Comparison of ENCODE assay signal across 15 cellular contexts in the genomic region with DNA sequence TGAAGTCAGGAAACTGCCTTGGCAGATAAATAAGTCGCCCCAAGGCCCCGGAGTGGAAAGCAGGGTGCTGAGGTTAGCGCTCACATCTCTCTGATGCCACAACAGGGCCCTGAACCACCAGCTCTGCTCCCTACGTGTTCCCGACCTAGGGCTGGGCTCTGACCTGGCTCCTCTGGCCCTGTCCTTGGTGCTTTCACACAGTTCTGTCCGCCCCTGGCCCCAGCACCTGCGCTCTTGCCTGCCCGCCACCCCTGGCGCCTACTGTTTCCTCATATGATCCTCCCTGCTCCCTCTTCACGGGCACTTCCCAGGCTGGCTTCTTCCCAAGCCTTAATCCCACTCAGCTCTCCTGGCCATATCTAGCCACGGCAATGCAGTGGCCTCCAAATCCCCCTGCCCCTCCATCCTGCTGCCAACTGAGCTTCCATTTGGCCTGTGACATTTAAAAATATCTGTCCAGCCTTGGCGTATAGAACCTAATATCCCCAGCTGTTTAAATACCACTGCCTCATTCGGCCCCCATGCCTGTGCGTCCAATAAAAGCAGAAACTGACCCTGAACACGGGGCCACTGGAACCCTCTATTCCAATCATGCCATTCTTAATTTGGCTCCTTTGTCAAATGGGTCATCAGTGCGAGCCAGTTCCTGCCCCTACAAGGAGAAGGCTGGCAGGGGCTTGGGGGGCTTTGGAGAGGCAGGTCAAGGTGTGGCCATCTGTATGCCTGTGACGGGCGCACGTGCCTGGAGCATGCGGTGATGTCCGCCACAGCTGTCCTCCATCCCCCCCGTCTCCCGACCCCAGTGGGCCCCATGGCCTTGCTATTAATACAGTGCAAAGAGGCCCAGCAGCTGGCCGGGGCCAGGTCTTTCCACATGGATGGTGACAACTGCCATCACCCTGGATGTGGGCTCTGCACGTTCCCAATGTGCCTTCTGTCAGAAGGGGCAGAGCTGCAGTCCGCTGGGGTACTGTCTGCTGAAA. TPM values are rescaled to one million over a fixed set of nuclear protein-coding genes. Genes with fewer than 3 reads are reported as not detected.
DNase-seq lines count a peak whose midpoint lies in the region; ATAC-seq, FAIRE-seq and TF ChIP-seq lines count a peak whose summit lies in the region.
"Had no signal": no experiment of that assay in that cellular context is flagged by ENCODE, and none has a peak within 500 bp of the region (broad histone marks: within the 10 kb centered on the region; RNA-seq: fewer than 3 reads in every experiment).

No MANE protein-coding gene starts in this region.

- WGBS in HepG2 (ENCODE audit: low lambda C conversion rate) = 32% methylated on average over 26 of the region's 26 CpGs
- WGBS in right lobe of liver (ENCODE audit: insufficient coverage, low coverage, low lambda C conversion rate, missing lambda C conversion rate) = 88% methylated on average over 12 of the region's 26 CpGs

- H3K9me3 Mint-ChIP-seq in chondrocyte (ENCODE audit: low read depth) = no peaks in the 10 kb centered on the region
- H3K9me3 Mint-ChIP-seq in nephron progenitor cell = peaks cover 10% of the 10 kb centered on the region
- H3K9me3 Mint-ChIP-seq in activated CD8-positive, alpha-beta T cell treated with anti-CD3 and anti-CD28 coated beads, Interleukin-2, amount 10 ng/mL, durations not matched to agents 7 days and 5 days (ENCODE audit: insufficient read depth) = peaks cover 10% of the 10 kb centered on the region
- H3K9me3 Mint-ChIP-seq: CD4-positive, alpha-beta T cell had no signal

- peaks cover 10% of the 10 kb centered on the region for H3K4me1 Mint-ChIP-seq in chondrocyte (ENCODE audit: low read depth)
- H3K4me1 Mint-ChIP-seq in nephron progenitor cell = no peaks in the 10 kb centered on the region
- peaks cover 15% of the 10 kb centered on the region for H3K4me1 Mint-ChIP-seq in activated CD8-positive, alpha-beta T cell treated with anti-CD3 and anti-CD28 coated beads, Interleukin-2, amount 10 ng/mL, durations not matched to agents 7 days and 5 days (ENCODE audit: low read depth)

- TF ChIP-seq CTCF in HepG2 (CRISPR knock-in tag; IDR thresholded peaks at IDR 0.05) (no peak), right lobe of liver (IDR thresholded peaks at IDR 0.05) (no peak), chondrocyte (IDR thresholded peaks at IDR 0.05) (no peak), nephron progenitor cell (IDR thresholded peaks at IDR 0.05) (no peak)

- DNase-seq in HepG2 (ENCODE audit: low spot score) (no peak), right lobe of liver (no peak), chondrocyte (ENCODE audit: low spot score) (peak; percentile 87), nephron progenitor cell (no peak), GOT3 (lab: John Stamatoyannopoulos, UW) (no peak), NCI-H774 (lab: John Stamatoyannopoulos, UW) (no peak)
- DNase-seq in activated CD8-positive, alpha-beta T cell treated with anti-CD3 and anti-CD28 coated beads, Interleukin-2, amount 10 ng/mL, durations not matched to agents 7 days and 5 days = no peak
- DNase-seq: ACHN; Calu3; CD4-positive, alpha-beta T cell; DMS 273 treated with DMSO at 0.1 percent for 48 hours; HFFc6 had no signal

- H3K36me3 Mint-ChIP-seq in chondrocyte (ENCODE audit: low read depth) = peaks cover 2% of the 10 kb centered on the region
- peaks cover 59% of the 10 kb centered on the region for H3K36me3 Mint-ChIP-seq in nephron progenitor cell (ENCODE audit: low read depth)
- H3K36me3 Mint-ChIP-seq in activated CD8-positive, alpha-beta T cell treated with anti-CD3 and anti-CD28 coated beads, Interleukin-2, amount 10 ng/mL, durations not matched to agents 7 days and 5 days (ENCODE audit: low read depth) = peaks cover 13% of the 10 kb centered on the region

- POLR2A ChIA-PET in HepG2 (lab: Yijun Ruan, JAX) = no interaction called here
- POLR2A ChIA-PET in activated CD8-positive, alpha-beta T cell treated with anti-CD3 and anti-CD28 coated beads, Interleukin-2, amount 10 ng/mL, durations not matched to agents 7 days and 5 days (lab: Charles Lee) = no interaction called here

- no peak for TF ChIP-seq RAD21 in HepG2 (CRISPR knock-in tag; IDR thresholded peaks at IDR 0.05)

- BruUV-seq in HepG2 (replicated peaks; lab: Mats Ljungman, UMichigan) = no TSS peak

- no peaks in the 10 kb centered on the region for H3K27me3 Mint-ChIP-seq in chondrocyte (ENCODE audit: low read depth)
- peaks cover 3% of the 10 kb centered on the region for H3K27me3 Mint-ChIP-seq in nephron progenitor cell (ENCODE audit: low read depth, poor library complexity)
- H3K27me3 Mint-ChIP-seq in activated CD8-positive, alpha-beta T cell treated with anti-CD3 and anti-CD28 coated beads, Interleukin-2, amount 10 ng/mL, durations not matched to agents 7 days and 5 days (ENCODE audit: low read depth) = peaks cover 15% of the 10 kb centered on the region
- H3K27me3 Mint-ChIP-seq: CD4-positive, alpha-beta T cell had no signal

- in situ Hi-C loops in HepG2 (cut with HindIII; ENCODE audit: extremely low pct_ligation_motif_present, low pct_unique_long_range_greater_than_20kb) = no loop called here

- H3K36me3 ChIP-seq in HepG2 (replicated peaks in 1 of 2; ENCODE audit: control insufficient read depth in 1 of 2, insufficient read depth in 2 of 2, low read length in 2 of 2) (no peaks in the 10 kb centered on the region), right lobe of liver (no peaks in the 10 kb centered on the region), skeletal muscle tissue (ENCODE audit: control insufficient read depth in 3 of 3, insufficient read depth in 3 of 3, low read length in 3 of 3) (no peaks in the 10 kb centered on the region)
- H3K36me3 ChIP-seq: BLaER1 treated with 17β-estradiol and CSF1 and Interleukin-3, amounts not matched to agents 10 nM and 100 nM; HAP-1 had no signal

- ATAC-seq in HepG2 (peak; percentile 10; the same call in 2 of the 3 replicates), right lobe of liver (no peak)
- ATAC-seq in activated CD8-positive, alpha-beta T cell treated with anti-CD3 and anti-CD28 coated beads, Interleukin-2, amount 10 ng/mL, durations not matched to agents 7 days and 5 days = no peak

- no peaks in the 10 kb centered on the region for H3K79me2 ChIP-seq in HepG2 (ENCODE audit: insufficient read depth, low read length)

- TF ChIP-seq POLR2A in HepG2 (IDR thresholded peaks at IDR 0.05; ENCODE audit: insufficient read depth in 1 of 2, low read depth in 2 of 2, low read length in 2 of 2) = no peak
- TF ChIP-seq POLR2A in right lobe of liver (IDR thresholded peaks at IDR 0.05) = no peak

- TF ChIP-seq EP300 in HepG2 (IDR thresholded peaks at IDR 0.05; ENCODE audit: low read depth in 2 of 2, low read length in 2 of 2) = no peak
- no peak for TF ChIP-seq EP300 in HepG2 (CRISPR knock-in tag; IDR thresholded peaks at IDR 0.05; ENCODE audit: borderline replicate concordance)

- intact Hi-C loops in HepG2 (cut with micrococcal nuclease; ENCODE audit: unreplicated experiment) = no loop called here
- intact Hi-C loops in right lobe of liver (cut with DNase I) = no loop called here

- H3K4me1 ChIP-seq in HepG2 (ENCODE audit: insufficient read depth, low read length) (no peaks in the 10 kb centered on the region), right lobe of liver (no peaks in the 10 kb centered on the region), skeletal muscle tissue (ENCODE audit: control insufficient read depth in 3 of 3, insufficient read depth in 3 of 3, low read length in 3 of 3) (peaks cover 21 to 47% (median 40%) of the 10 kb centered on the region in 3 donors)
- H3K4me1 ChIP-seq: HAP-1 had no signal

- H3K27ac Mint-ChIP-seq in chondrocyte (ENCODE audit: unreplicated experiment) (no peak overlapping the region), nephron progenitor cell (peak overlapping the region; percentile 39)
- no peak overlapping the region for H3K27ac Mint-ChIP-seq in activated CD8-positive, alpha-beta T cell treated with anti-CD3 and anti-CD28 coated beads, Interleukin-2, amount 10 ng/mL, durations not matched to agents 7 days and 5 days
- H3K27ac Mint-ChIP-seq: CD4-positive, alpha-beta T cell; HFFc6 had no signal

- H3K9ac ChIP-seq in HepG2 (ENCODE audit: insufficient read depth, low read depth, low read length) = no peak overlapping the region
- peak overlapping the region in 1 of 3 donors; percentile 40 for H3K9ac ChIP-seq in skeletal muscle tissue (ENCODE audit: low read depth in 1 of 3, low read length in 3 of 3)
- H3K9ac ChIP-seq: BLaER1 treated with 17β-estradiol and CSF1 and Interleukin-3, amounts not matched to agents 10 nM and 100 nM had no signal

- no peak overlapping the region for H2AFZ ChIP-seq in HepG2 (ENCODE audit: low read length)

- H3K4me3 Mint-ChIP-seq in chondrocyte (ENCODE audit: unreplicated experiment) = no peak overlapping the region
- H3K4me3 Mint-ChIP-seq in nephron progenitor cell = no peak overlapping the region
- H3K4me3 Mint-ChIP-seq in activated CD8-positive, alpha-beta T cell treated with anti-CD3 and anti-CD28 coated beads, Interleukin-2, amount 10 ng/mL, durations not matched to agents 7 days and 5 days = no peak overlapping the region
- H3K4me3 Mint-ChIP-seq: CD4-positive, alpha-beta T cell; HFFc6 had no signal

- no peak for FAIRE-seq in HepG2 (lab: Jason Lieb, UNC)

- no peak overlapping the region for H3K4me3 ChIP-seq in HepG2 (replicated peaks in 1 of 3; ENCODE audit: insufficient read depth in 1 of 3, low read depth in 2 of 3, low read length in 3 of 3)
- H3K4me3 ChIP-seq in right lobe of liver = no peak overlapping the region
- H3K4me3 ChIP-seq in skeletal muscle tissue (ENCODE audit: low read length in 3 of 3) = no peak overlapping the region
- H3K4me3 ChIP-seq: BLaER1 treated with 17β-estradiol and CSF1 and Interleukin-3, amounts not matched to agents 10 nM and 100 nM; HAP-1 had no signal

- H3K27ac ChIP-seq in HepG2 (ENCODE audit: extremely low read length, insufficient read depth, low read length) = no peak overlapping the region
- no peak overlapping the region for H3K27ac ChIP-seq in right lobe of liver
- peak overlapping the region; percentile 51 for H3K27ac ChIP-seq in skeletal muscle tissue (ENCODE audit: low read depth, low read length)
- H3K27ac ChIP-seq: BLaER1 treated with 17β-estradiol and CSF1 and Interleukin-3, amounts not matched to agents 10 nM and 100 nM had no signal

- CTCF ChIA-PET in HepG2 (lab: Yijun Ruan, JAX; ENCODE audit: low intra/inter-chr PET ratio, low total read pairs) = interaction anchor here (1.2 kb wide), 1 partner anchor 673 kb away, joined by 3 read pairs; no protein-coding TSS in a partner anchor
- CTCF ChIA-PET in activated CD8-positive, alpha-beta T cell treated with anti-CD3 and anti-CD28 coated beads, Interleukin-2, amount 10 ng/mL, durations not matched to agents 7 days and 5 days (lab: Charles Lee) = no interaction called here

- H3K9me3 ChIP-seq in HepG2 (ENCODE audit: low read length) (no peaks in the 10 kb centered on the region), right lobe of liver (no peaks in the 10 kb centered on the region), skeletal muscle tissue (ENCODE audit: control insufficient read depth in 3 of 3, low read length in 3 of 3) (no peaks in the 10 kb centered on the region)
- H3K9me3 ChIP-seq: HAP-1 had no signal

- no peaks in the 10 kb centered on the region for H4K20me1 ChIP-seq in HepG2 (ENCODE audit: insufficient read depth, low read length)

- H3K4me2 ChIP-seq in HepG2 (ENCODE audit: low read depth, low read length) = no peak overlapping the region
- H3K4me2 ChIP-seq: BLaER1 treated with 17β-estradiol and CSF1 and Interleukin-3, amounts not matched to agents 10 nM and 100 nM had no signal

- peaks cover 9 to 62% of the 10 kb centered on the region in 2 experiments for H3K27me3 ChIP-seq in HepG2 (ENCODE audit: control insufficient read depth in 1 of 2, insufficient read depth in 2 of 2, low read length in 2 of 2)
- no peaks in the 10 kb centered on the region for H3K27me3 ChIP-seq in right lobe of liver
- no peaks in the 10 kb centered on the region for H3K27me3 ChIP-seq in skeletal muscle tissue (ENCODE audit: control insufficient read depth in 3 of 3, insufficient read depth in 3 of 3, low read length in 3 of 3)

RNA-seq across cellular contexts. Expression of a gene that starts 27.7 kb away (rescaled TPM):
- total RNA-seq in HepG2 (2016; rRNA removed; fragmentation: Illumina TruSeq; extraction: Trizol) (not detected in 2 replicates), right lobe of liver (under 1 TPM in 3 of 6 experiments, not detected in 3; 0.23 to 0.37 (median 0.27) TPM), chondrocyte (1.1 to 2.7 TPM (median 1.7 TPM) in 3 replicates), skeletal muscle tissue (1.0 TPM)
- not detected in 2 replicates for total RNA-seq in HepG2 (2016; cell fraction: cytosol; rRNA removed; fragmentation: Illumina TruSeq; extraction: Trizol; ENCODE audit: low read depth)
- not detected in 2 replicates for total RNA-seq in HepG2 (2016; cell fraction: insoluble cytoplasmic fraction; rRNA removed; fragmentation: Illumina TruSeq; extraction: Trizol)
- not detected in 2 replicates for total RNA-seq in HepG2 (2016; cell fraction: membrane; rRNA removed; fragmentation: Illumina TruSeq; extraction: Trizol)
- not detected in 2 replicates for total RNA-seq in HepG2 (2016; cell fraction: nucleus; rRNA removed; fragmentation: Illumina TruSeq; extraction: Trizol)
- not detected in 2 replicates for polyA plus RNA-seq in HepG2 (2011; rRNA removed)
- polyA plus RNA-seq in HepG2 (2011; cell fraction: cytosol; rRNA removed) = not detected in 2 replicates
- 0.06 and 0.23 TPM in 2 replicates for polyA plus RNA-seq in HepG2 (2011; cell fraction: nucleus; rRNA removed)
- not detected in 2 replicates for polyA plus RNA-seq in HepG2 (2012)
- not detected in 2 replicates for polyA plus RNA-seq in HepG2 (2016; cell fraction: cytosol; fragmentation: Illumina TruSeq; extraction: Trizol; ENCODE audit: low read depth)
- not detected in 2 replicates for polyA plus RNA-seq in HepG2 (2016; cell fraction: insoluble cytoplasmic fraction; fragmentation: Illumina TruSeq; extraction: Trizol; ENCODE audit: low read depth)
- not detected in 2 replicates for polyA plus RNA-seq in HepG2 (2016; cell fraction: membrane; fragmentation: Illumina TruSeq; extraction: Trizol; ENCODE audit: low read depth)
- polyA plus RNA-seq in HepG2 (2016; cell fraction: nucleus; fragmentation: Illumina TruSeq; extraction: Trizol; ENCODE audit: insufficient read depth, low read depth) = not detected in 2 replicates
- 0.49 TPM in 1 of 2 replicates, not detected in the other for polyA minus RNA-seq in HepG2 (2011; rRNA and poly(A)+ RNA removed; ENCODE audit: low replicate concordance)
- not detected in 2 replicates for polyA minus RNA-seq in HepG2 (2011; cell fraction: cytosol; rRNA and poly(A)+ RNA removed)
- polyA minus RNA-seq in HepG2 (2011; cell fraction: nucleus; rRNA and poly(A)+ RNA removed) = 0.26 and 0.37 TPM in 2 replicates
- total RNA-seq in activated CD8-positive, alpha-beta T cell treated with anti-CD3 and anti-CD28 coated beads, Interleukin-2, amount 10 ng/mL, durations not matched to agents 7 days and 5 days = 1 to 10 TPM; 1.3 to 2.0 TPM
- total RNA-seq: CD4-positive, alpha-beta T cell had no signal

RNA-seq across cellular contexts. Expression of a gene that starts 29.5 kb away (rescaled TPM):
- 382 and 407 TPM in 2 replicates for total RNA-seq in HepG2 (2016; rRNA removed; fragmentation: Illumina TruSeq; extraction: Trizol)
- total RNA-seq in HepG2 (2016; cell fraction: cytosol; rRNA removed; fragmentation: Illumina TruSeq; extraction: Trizol; ENCODE audit: low read depth) = 604 and 617 TPM in 2 replicates
- total RNA-seq in HepG2 (2016; cell fraction: insoluble cytoplasmic fraction; rRNA removed; fragmentation: Illumina TruSeq; extraction: Trizol) = 369 and 397 TPM in 2 replicates
- total RNA-seq in HepG2 (2016; cell fraction: membrane; rRNA removed; fragmentation: Illumina TruSeq; extraction: Trizol) = 887 and 1,010 TPM in 2 replicates
- 281 and 324 TPM in 2 replicates for total RNA-seq in HepG2 (2016; cell fraction: nucleus; rRNA removed; fragmentation: Illumina TruSeq; extraction: Trizol)
- 1,008 and 1,029 TPM in 2 replicates for polyA plus RNA-seq in HepG2 (2011; rRNA removed)
- polyA plus RNA-seq in HepG2 (2011; cell fraction: cytosol; rRNA removed) = 1,419 and 1,481 TPM in 2 replicates
- 1,285 and 1,363 TPM in 2 replicates for polyA plus RNA-seq in HepG2 (2011; cell fraction: nucleus; rRNA removed)
- 1,216 and 1,583 TPM in 2 replicates for polyA plus RNA-seq in HepG2 (2012)
- 2,019 and 2,103 TPM in 2 replicates for polyA plus RNA-seq in HepG2 (2016; cell fraction: cytosol; fragmentation: Illumina TruSeq; extraction: Trizol; ENCODE audit: low read depth)
- polyA plus RNA-seq in HepG2 (2016; cell fraction: insoluble cytoplasmic fraction; fragmentation: Illumina TruSeq; extraction: Trizol; ENCODE audit: low read depth) = 991 and 1,223 TPM in 2 replicates
- 2,245 and 2,285 TPM in 2 replicates for polyA plus RNA-seq in HepG2 (2016; cell fraction: membrane; fragmentation: Illumina TruSeq; extraction: Trizol; ENCODE audit: low read depth)
- polyA plus RNA-seq in HepG2 (2016; cell fraction: nucleus; fragmentation: Illumina TruSeq; extraction: Trizol; ENCODE audit: insufficient read depth, low read depth) = 1,096 and 1,140 TPM in 2 replicates
- polyA minus RNA-seq in HepG2 (2011; rRNA and poly(A)+ RNA removed; ENCODE audit: low replicate concordance) = 1,501 and 1,552 TPM in 2 replicates
- 671 and 731 TPM in 2 replicates for polyA minus RNA-seq in HepG2 (2011; cell fraction: cytosol; rRNA and poly(A)+ RNA removed)
- polyA minus RNA-seq in HepG2 (2011; cell fraction: nucleus; rRNA and poly(A)+ RNA removed) = 391 and 498 TPM in 2 replicates
- 100 to 1,000 TPM; 254 to 400 (median 287) TPM for total RNA-seq in right lobe of liver
- total RNA-seq in chondrocyte = 1,127 to 1,393 TPM (median 1,374 TPM) in 3 replicates
- total RNA-seq in skeletal muscle tissue = 820 TPM
- total RNA-seq in activated CD8-positive, alpha-beta T cell treated with anti-CD3 and anti-CD28 coated beads, Interleukin-2, amount 10 ng/mL, durations not matched to agents 7 days and 5 days = 100 to 1,000 TPM; 912 to 952 TPM
